In the genomic region with DNA sequence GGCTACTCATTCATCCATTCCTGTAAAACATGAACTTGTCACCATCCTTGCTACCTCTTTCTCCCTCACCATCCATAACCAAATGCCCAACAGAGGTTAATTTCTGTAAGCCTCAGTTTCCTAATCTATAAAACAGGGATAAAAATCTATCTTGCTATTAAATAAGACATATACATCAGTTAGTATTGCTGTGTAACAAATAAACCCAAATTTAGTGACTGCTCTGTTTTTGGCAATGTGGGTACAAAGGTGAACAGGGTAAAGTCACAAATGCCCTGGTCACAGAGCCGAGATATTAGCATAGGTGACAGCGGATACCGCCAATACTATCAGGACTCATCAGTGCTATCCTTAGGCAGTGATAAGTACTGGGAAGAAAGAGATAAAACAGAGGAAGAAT, we compare ENCODE assay signal across 1 cellular context.
A peak's percentile ranks its signal among the peaks of the same experiment; 100 is the strongest.
TF ChIP-seq lines count a peak whose summit lies in the region.

No MANE protein-coding gene starts in this region.

TF ChIP-seq in K562, 482 proteins besides CTCF, POLR2A, EP300 and RAD21 (continued from another document):
- TF ChIP-seq MECOM (CRISPR knock-in tag; IDR thresholded peaks at IDR 0.05): no peak
- no peak for TF ChIP-seq NUFIP1 (IDR thresholded peaks at IDR 0.05; ENCODE audit: partially characterized antibody)
- TF ChIP-seq, protein P1, sequence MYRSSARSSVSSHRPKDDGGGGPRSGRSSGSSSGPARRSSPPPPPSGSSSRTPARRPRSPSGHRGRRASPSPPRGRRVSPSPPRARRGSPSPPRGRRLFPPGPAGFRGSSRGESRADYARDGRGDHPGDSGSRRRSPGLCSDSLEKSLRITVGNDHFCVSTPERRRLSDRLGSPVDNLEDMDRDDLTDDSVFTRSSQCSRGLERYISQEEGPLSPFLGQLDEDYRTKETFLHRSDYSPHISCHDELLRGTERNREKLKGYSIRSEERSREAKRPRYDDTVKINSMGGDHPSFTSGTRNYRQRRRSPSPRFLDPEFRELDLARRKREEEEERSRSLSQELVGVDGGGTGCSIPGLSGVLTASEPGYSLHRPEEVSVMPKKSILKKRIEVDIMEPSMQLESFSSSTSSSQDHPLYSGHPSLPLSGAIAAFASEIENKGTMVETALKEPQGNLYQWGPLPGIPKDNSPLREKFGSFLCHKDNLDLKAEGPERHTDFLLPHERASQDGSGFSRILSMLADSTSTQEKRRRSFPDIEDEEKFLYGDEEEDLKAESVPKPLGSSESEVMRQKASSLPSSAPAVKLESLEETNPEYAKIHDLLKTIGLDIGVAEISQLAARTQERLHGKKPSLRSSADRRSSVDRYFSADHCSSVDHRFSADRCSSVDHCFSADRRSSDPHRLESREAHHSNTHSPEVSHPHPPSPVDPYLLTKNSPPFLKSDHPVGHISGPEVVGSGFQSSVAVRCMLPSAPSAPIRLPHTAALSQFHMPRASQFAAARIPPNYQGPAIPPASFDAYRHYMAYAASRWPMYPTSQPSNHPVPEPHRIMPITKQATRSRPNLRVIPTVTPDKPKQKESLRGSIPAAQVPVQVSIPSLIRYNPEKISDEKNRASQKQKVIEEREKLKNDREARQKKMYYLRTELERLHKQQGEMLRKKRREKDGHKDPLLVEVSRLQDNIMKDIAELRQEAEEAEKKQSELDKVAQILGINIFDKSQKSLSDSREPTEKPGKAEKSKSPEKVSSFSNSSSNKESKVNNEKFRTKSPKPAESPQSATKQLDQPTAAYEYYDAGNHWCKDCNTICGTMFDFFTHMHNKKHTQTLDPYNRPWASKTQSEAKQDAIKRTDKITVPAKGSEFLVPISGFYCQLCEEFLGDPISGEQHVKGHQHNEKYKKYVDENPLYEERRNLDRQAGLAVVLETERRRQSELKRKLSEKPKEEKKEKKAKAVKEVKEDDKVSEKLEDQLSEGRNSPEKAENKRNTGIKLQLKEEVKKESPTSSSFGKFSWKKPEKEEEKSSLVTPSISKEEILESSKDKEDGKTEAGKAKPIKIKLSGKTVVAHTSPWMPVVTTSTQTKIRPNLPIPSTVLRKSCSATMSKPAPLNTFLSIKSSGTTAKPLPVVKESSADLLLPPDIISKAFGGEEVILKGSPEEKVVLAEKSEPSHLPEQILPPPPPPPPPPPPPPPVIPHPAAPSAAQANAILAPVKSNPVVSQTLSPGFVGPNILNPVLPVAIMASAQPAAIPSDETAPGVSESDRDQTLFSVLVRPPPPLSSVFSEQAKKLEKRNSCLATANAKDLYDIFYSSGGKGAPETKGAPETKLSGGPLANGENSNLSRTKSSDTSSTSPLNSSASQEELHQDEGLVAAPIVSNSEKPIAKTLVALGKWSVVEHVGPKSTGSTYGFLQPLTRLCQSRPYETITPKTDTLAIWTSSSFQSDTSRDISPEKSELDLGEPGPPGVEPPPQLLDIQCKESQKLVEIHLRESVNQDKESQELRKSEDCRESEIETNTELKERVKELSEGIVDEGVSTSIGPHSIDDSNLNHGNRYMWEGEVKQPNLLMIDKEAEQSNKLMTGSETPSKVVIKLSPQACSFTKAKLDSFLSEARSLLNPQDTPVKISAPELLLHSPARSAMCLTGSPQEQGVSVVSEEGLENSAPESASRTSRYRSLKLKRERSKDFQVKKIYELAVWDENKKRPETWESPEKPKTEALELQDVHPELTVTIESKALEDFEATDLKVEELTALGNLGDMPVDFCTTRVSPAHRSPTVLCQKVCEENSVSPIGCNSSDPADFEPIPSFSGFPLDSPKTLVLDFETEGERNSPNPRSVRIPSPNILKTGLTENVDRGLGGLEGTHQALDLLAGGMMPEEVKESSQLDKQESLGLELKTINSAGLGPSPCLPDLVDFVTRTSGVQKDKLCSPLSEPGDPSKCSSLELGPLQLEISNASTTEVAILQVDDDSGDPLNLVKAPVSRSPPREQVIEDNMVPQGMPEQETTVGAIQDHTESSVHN (IDR thresholded peaks at IDR 0.05; ENCODE audit: borderline replicate concordance in 1 of 2, low read depth in 1 of 2): no peak
- TF ChIP-seq CBX3 (IDR thresholded peaks at IDR 0.05; ENCODE audit: borderline replicate concordance in 1 of 2, low read length in 2 of 2): 0 out of 3 replicates have a peak, but pooled peaks of 1 of the 2 experiments have one; percentile 37
- TF ChIP-seq KDM1A (IDR thresholded peaks at IDR 0.05): peak; percentile 25 to 57; a peak in 2 of 4 replicates
- TF ChIP-seq BCOR (IDR thresholded peaks at IDR 0.05): peak; percentile 69
- TF ChIP-seq RBM25 (IDR thresholded peaks at IDR 0.05; ENCODE audit: low read depth, low read length, severe bottlenecking): peak; percentile 50
- peak; percentile 42; the same call in 1 of the 2 replicates for TF ChIP-seq ADNP (tag; IDR thresholded peaks at IDR 0.05)
